In genomic region chr15:96331942-96332853, GRCh38 we compare ENCODE assay signal across 7 cellular contexts. TPM values are rescaled to one million over a fixed set of nuclear protein-coding genes. Genes with fewer than 3 reads are reported as not detected.
DNase-seq lines count a peak whose midpoint lies in the region; ATAC-seq lines count a peak whose summit lies in the region.

No MANE protein-coding gene starts in this region.

- no peaks in the 10 kb centered on the region for H3K27me3 ChIP-seq in GM23248 (replicated peaks; ENCODE audit: insufficient read depth)
- H3K27me3 ChIP-seq in muscle layer of colon (ENCODE audit: control insufficient read depth in 1 of 2, insufficient read depth in 2 of 2, low read length in 2 of 2), result no peaks in the 10 kb centered on the region

- H3K4me3 ChIP-seq in GM23248 (peak overlapping the region; percentile 99), muscle layer of colon (ENCODE audit: low read depth in 1 of 2, low read length in 2 of 2) (peak overlapping the region; percentile 83 to 89)

- peaks cover 27% of the 10 kb centered on the region for H3K36me3 ChIP-seq in GM23248 (ENCODE audit: low read depth)
- peaks cover 32% of the 10 kb centered on the region for H3K36me3 ChIP-seq in muscle layer of colon (ENCODE audit: insufficient read depth, low read length)

- peaks cover 52% of the 10 kb centered on the region for H3F3A ChIP-seq in GM23248 (ENCODE audit: insufficient read depth)

- peak overlapping the region; percentile 94 for H3K27ac ChIP-seq in GM23248
- H3K27ac ChIP-seq in muscle layer of colon (ENCODE audit: low read depth, low read length), result peak overlapping the region; percentile 90

- H3K9me2 ChIP-seq in GM23248 (ENCODE audit: insufficient read depth), result no peaks in the 10 kb centered on the region

- WGBS in GM23248 (ENCODE audit: low coverage in 1 of 2, low lambda C conversion rate in 2 of 2, missing lambda C conversion rate in 2 of 2), 2 experiments, result 1% methylated on average over 73 to 74 of the region's 75 CpGs

- DNase-seq in GM23248 (peak; percentile 84), NCI-H69 (lab: John Stamatoyannopoulos, UW) (peak; percentile 65), dermis blood vessel endothelial cell (peak; percentile 66), Kasumi-1 (lab: John Stamatoyannopoulos, UW) (no peak)

- peak overlapping the region; percentile 99 for H3K4me2 ChIP-seq in GM23248 (ENCODE audit: unreplicated experiment)

- H3K4me1 ChIP-seq in GM23248 (ENCODE audit: insufficient read depth), result peaks cover 27% of the 10 kb centered on the region
- peaks cover 11% of the 10 kb centered on the region for H3K4me1 ChIP-seq in muscle layer of colon (ENCODE audit: insufficient read depth, low read length)

- H4K20me1 ChIP-seq in GM23248 (ENCODE audit: insufficient read depth), result no peaks in the 10 kb centered on the region

- H3K9me3 ChIP-seq in GM23248 (ENCODE audit: low read depth), result no peaks in the 10 kb centered on the region
- H3K9me3 ChIP-seq in muscle layer of colon (ENCODE audit: low read length), result no peaks in the 10 kb centered on the region

- H2AFZ ChIP-seq in GM23248, result no peak overlapping the region

- H3K9ac ChIP-seq in GM23248 (peak overlapping the region; percentile 93), muscle layer of colon (ENCODE audit: low read length) (peak overlapping the region; percentile 92)

- in situ Hi-C loops in GM23248 (cut with MboI), result no loop called here

- ATAC-seq in GM21717 (IDR thresholded peaks at IDR 0.05; ENCODE audit: unreplicated experiment) (no peak), GM18519 (IDR thresholded peaks at IDR 0.05; ENCODE audit: low FRiP score, unreplicated experiment) (no peak)

- peaks cover 87% of the 10 kb centered on the region for H3K79me2 ChIP-seq in GM23248 (ENCODE audit: insufficient read depth)

RNA-seq across cellular contexts. Expression of gene NR2F2, which starts 1.7 kb away (rescaled TPM):
- total RNA-seq in GM23248 (2014; rRNA removed; shearing (Covaris generic)), result 5.9 and 7.3 TPM in 2 replicates
- polyA plus RNA-seq in GM23248 (2016; fragmentation: Nextera tagmentation; extraction: Ambion mirVana), result 23.8 and 25.1 TPM in 2 replicates
- total RNA-seq in dermis blood vessel endothelial cell, result 14.0 and 36.6 TPM in 2 replicates

Comparison
In these comparisons a context has a peak if more than half of its experiments do, and no peak if none do; other contexts are left out.
1. DNase-seq: peak in GM23248 (single experiment), NCI-H69 (single experiment) and dermis blood vessel endothelial cell (single experiment); none in Kasumi-1 (0 of 2).